8 cellular contexts compared by ENCODE assay signal in the genomic region with DNA sequence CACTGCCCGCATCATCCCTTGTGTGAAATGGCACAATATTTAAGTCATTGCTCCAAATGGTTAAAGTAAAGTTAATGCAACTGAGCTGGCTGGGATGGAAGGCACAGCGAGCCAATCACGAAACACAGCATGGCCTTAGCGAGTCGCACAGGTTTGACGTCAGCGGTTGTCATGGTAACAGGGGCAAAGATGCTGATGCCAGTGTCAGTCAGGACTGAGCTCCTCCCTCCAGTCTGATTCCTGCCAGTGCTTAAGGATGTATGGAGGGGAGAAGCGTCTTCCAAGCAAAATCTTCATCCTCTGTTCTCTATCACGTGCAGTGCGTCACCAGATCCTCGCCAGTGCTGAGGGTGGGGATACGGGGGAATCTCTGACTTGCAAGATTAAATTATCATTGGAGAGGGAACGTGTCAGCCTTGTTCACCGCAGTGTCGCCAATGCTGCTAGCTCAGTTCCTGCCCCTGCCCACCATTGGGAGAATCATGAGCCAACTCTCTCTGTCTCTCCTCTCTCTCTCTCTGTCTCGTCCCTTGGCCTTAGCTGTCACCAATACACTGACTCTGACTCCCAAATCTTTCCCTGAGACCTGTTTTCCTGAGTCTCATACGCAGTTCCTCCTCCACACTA. TPM values are rescaled to one million over a fixed set of nuclear protein-coding genes. Genes with fewer than 3 reads are reported as not detected.
DNase-seq lines count a peak whose midpoint lies in the region; ATAC-seq and TF ChIP-seq lines count a peak whose summit lies in the region.

No MANE protein-coding gene starts in this region.

- peaks cover 3% of the 10 kb centered on the region for H3K36me3 ChIP-seq in CD4-positive, CD25-positive, alpha-beta regulatory T cell (ENCODE audit: control insufficient read depth, insufficient read depth, low read length)

- DNase-seq in CD4-positive, CD25-positive, alpha-beta regulatory T cell, result peak in 1 of 3 donors; percentile 12
- DNase-seq in NCI-H1105 (lab: John Stamatoyannopoulos, UW) (peak; percentile 84), endothelial cell (ENCODE audit: low spot score) (peak; percentile 82), medulla oblongata (ENCODE audit: extremely low spot score) (peak; percentile 97), DMS153 treated with DMSO at 0.1 percent for 48 hours (lab: John Stamatoyannopoulos, UW; ENCODE audit: unreplicated experiment) (no peak), chondrocyte (ENCODE audit: low spot score) (no peak)

- H3K36me3 Mint-ChIP-seq in CD4-positive, CD25-positive, alpha-beta regulatory T cell, result peaks cover 24% of the 10 kb centered on the region
- H3K36me3 Mint-ChIP-seq in endothelial cell (ENCODE audit: low read depth, unreplicated experiment), result peaks cover 4% of the 10 kb centered on the region
- peaks cover 4% of the 10 kb centered on the region for H3K36me3 Mint-ChIP-seq in chondrocyte (ENCODE audit: low read depth)

- H3K4me3 Mint-ChIP-seq in CD4-positive, CD25-positive, alpha-beta regulatory T cell, result no peak overlapping the region
- H3K4me3 Mint-ChIP-seq in endothelial cell (ENCODE audit: unreplicated experiment), result peak overlapping the region; percentile 34
- H3K4me3 Mint-ChIP-seq in chondrocyte (ENCODE audit: unreplicated experiment), result no peak overlapping the region

- no peak for ATAC-seq in CD4-positive, CD25-positive, alpha-beta regulatory T cell (ENCODE audit: low read depth in 2 of 2)
- no peak for ATAC-seq in HG02798 (IDR thresholded peaks at IDR 0.05; ENCODE audit: poor library complexity, unreplicated experiment)
- ATAC-seq in GM18517 (IDR thresholded peaks at IDR 0.05; ENCODE audit: unreplicated experiment), result no peak

- no peaks in the 10 kb centered on the region for H3K9me3 ChIP-seq in CD4-positive, CD25-positive, alpha-beta regulatory T cell (ENCODE audit: control insufficient read depth in 2 of 2, low read length in 2 of 2)

- H3K27me3 Mint-ChIP-seq in CD4-positive, CD25-positive, alpha-beta regulatory T cell, result no peaks in the 10 kb centered on the region
- H3K27me3 Mint-ChIP-seq in endothelial cell (ENCODE audit: unreplicated experiment), result no peaks in the 10 kb centered on the region
- H3K27me3 Mint-ChIP-seq in chondrocyte (ENCODE audit: low read depth), result no peaks in the 10 kb centered on the region

- no peak overlapping the region for H3K4me3 ChIP-seq in CD4-positive, CD25-positive, alpha-beta regulatory T cell (ENCODE audit: low read depth, low read length)

- H3K27ac Mint-ChIP-seq in CD4-positive, CD25-positive, alpha-beta regulatory T cell, result peak overlapping the region in 2 of 3 donors; percentile 60 to 67
- peak overlapping the region; percentile 86 for H3K27ac Mint-ChIP-seq in endothelial cell (ENCODE audit: unreplicated experiment)
- no peak overlapping the region for H3K27ac Mint-ChIP-seq in chondrocyte (ENCODE audit: unreplicated experiment)

- no peaks in the 10 kb centered on the region for H3K27me3 ChIP-seq in CD4-positive, CD25-positive, alpha-beta regulatory T cell (ENCODE audit: control insufficient read depth, insufficient read depth, low read length)

- TF ChIP-seq CTCF in endothelial cell (IDR thresholded peaks at IDR 0.05; ENCODE audit: unreplicated experiment), result no peak
- no peak for TF ChIP-seq CTCF in chondrocyte (IDR thresholded peaks at IDR 0.05)

- H3K27ac ChIP-seq in CD4-positive, CD25-positive, alpha-beta regulatory T cell (ENCODE audit: insufficient read depth, low read length, poor library complexity, severe bottlenecking), result no peak overlapping the region

- peaks cover 0 to 5% (median under 1%) of the 10 kb centered on the region in 4 donors for H3K4me1 Mint-ChIP-seq in CD4-positive, CD25-positive, alpha-beta regulatory T cell
- H3K4me1 Mint-ChIP-seq in endothelial cell (ENCODE audit: unreplicated experiment) (no peaks in the 10 kb centered on the region), chondrocyte (ENCODE audit: low read depth) (no peaks in the 10 kb centered on the region)

- H3K4me1 ChIP-seq in CD4-positive, CD25-positive, alpha-beta regulatory T cell (ENCODE audit: control insufficient read depth, insufficient read depth, low read length, poor library complexity, severe bottlenecking), result no peaks in the 10 kb centered on the region

- H3K9me3 Mint-ChIP-seq in CD4-positive, CD25-positive, alpha-beta regulatory T cell, result peaks cover 0 to 1% (median 0%) of the 10 kb centered on the region in 7 donors
- H3K9me3 Mint-ChIP-seq in endothelial cell (ENCODE audit: unreplicated experiment) (no peaks in the 10 kb centered on the region), chondrocyte (ENCODE audit: low read depth) (no peaks in the 10 kb centered on the region)

RNA-seq across cellular contexts. Expression of gene TSPYL4, which starts 24.5 kb away (rescaled TPM):
- total RNA-seq in CD4-positive, CD25-positive, alpha-beta regulatory T cell, result 40.2 TPM
- 10 to 100 TPM; 11.3 to 21.1 (median 14.2) TPM for polyA plus RNA-seq in CD4-positive, CD25-positive, alpha-beta regulatory T cell
- total RNA-seq in endothelial cell (ENCODE audit: unreplicated experiment) (21.1 TPM), chondrocyte (27.2 to 33.1 TPM (median 27.6 TPM) in 3 replicates)

RNA-seq across cellular contexts. Expression of gene TSPYL1, which starts 50.3 kb away (rescaled TPM):
- total RNA-seq in CD4-positive, CD25-positive, alpha-beta regulatory T cell, result 188 TPM
- polyA plus RNA-seq in CD4-positive, CD25-positive, alpha-beta regulatory T cell, result 10 to 100 TPM; 38.3 to 53.0 (median 43.4) TPM
- total RNA-seq in endothelial cell (ENCODE audit: unreplicated experiment), result 76.4 TPM
- 66.0 to 76.8 TPM (median 67.4 TPM) in 3 replicates for total RNA-seq in chondrocyte

Comparison
In these comparisons a context has a peak if more than half of its experiments do, and no peak if none do; other contexts are left out.
1. DNase-seq: peak in NCI-H1105 (single experiment), endothelial cell (single experiment) and medulla oblongata (single experiment); none in DMS153 treated with DMSO at 0.1 percent for 48 hours (single experiment) and chondrocyte (single experiment).